ENCODE assay signal across 8 cellular contexts in genomic region chrX:19990225-19990518, GRCh38. TPM values are rescaled to one million over a fixed set of nuclear protein-coding genes. Genes with fewer than 3 reads are reported as not detected.
A peak's percentile ranks its signal among the peaks of the same experiment; 100 is the strongest.
DNase-seq lines count a peak whose midpoint lies in the region; ATAC-seq and TF ChIP-seq lines count a peak whose summit lies in the region.

No MANE protein-coding gene starts in this region.

- H3K27me3 Mint-ChIP-seq in CD14-positive monocyte (ENCODE audit: low read depth in 3 of 3): peaks cover 0 to 21% (median 0%) of the 10 kb centered on the region in 3 donors
- H3K27me3 Mint-ChIP-seq in activated naive CD8-positive, alpha-beta T cell treated with anti-CD3 and anti-CD28 coated beads, Interleukin-2, amount 10 ng/mL, durations not matched to agents 7 days and 5 days: no peaks in the 10 kb centered on the region
- no peaks in the 10 kb centered on the region for H3K27me3 Mint-ChIP-seq in stimulated activated memory B cell treated with anti-CD40 and anti-IgM and Interleukin-4, amounts not matched to agents 10 μg/mL and 1 μg/mL and 100 μg/mL, for 72 hours

- peaks cover 0 to 6% (median 0%) of the 10 kb centered on the region in 7 donors for H3K9me3 Mint-ChIP-seq in CD14-positive monocyte
- no peaks in the 10 kb centered on the region for H3K9me3 Mint-ChIP-seq in activated naive CD8-positive, alpha-beta T cell treated with anti-CD3 and anti-CD28 coated beads, Interleukin-2, amount 10 ng/mL, durations not matched to agents 7 days and 5 days
- no peaks in the 10 kb centered on the region for H3K9me3 Mint-ChIP-seq in stimulated activated memory B cell treated with anti-CD40 and anti-IgM and Interleukin-4, amounts not matched to agents 10 μg/mL and 1 μg/mL and 100 μg/mL, for 72 hours

- POLR2A ChIA-PET in activated naive CD8-positive, alpha-beta T cell treated with anti-CD3 and anti-CD28 coated beads, Interleukin-2, amount 10 ng/mL, durations not matched to agents 7 days and 5 days (lab: Charles Lee): no interaction called here

- peak; percentile 22 for ATAC-seq in GM19324 (IDR thresholded peaks at IDR 0.05; ENCODE audit: low FRiP score, unreplicated experiment)
- ATAC-seq in HG03378 (IDR thresholded peaks at IDR 0.05; ENCODE audit: unreplicated experiment): peak; percentile 17
- ATAC-seq in activated naive CD8-positive, alpha-beta T cell treated with anti-CD3 and anti-CD28 coated beads, Interleukin-2, amount 10 ng/mL, durations not matched to agents 7 days and 5 days (ENCODE audit: low read depth): peak; percentile 7
- peak; percentile 51 for ATAC-seq in stimulated activated memory B cell treated with anti-CD40 and anti-IgM and Interleukin-4, amounts not matched to agents 10 μg/mL and 1 μg/mL and 100 μg/mL, for 72 hours

- TF ChIP-seq CTCF in CD14-positive monocyte (IDR thresholded peaks at IDR 0.05): no peak

- intact Hi-C loops in CD14-positive monocyte (cut with micrococcal nuclease): loop anchor here in 1 of 2 donors (10.0 kb wide), 1 partner anchor 85 kb away; no protein-coding TSS in a partner anchor

- DNase-seq in CD14-positive monocyte (ENCODE audit: low spot score) (no peak), DMS114 treated with DMSO at 0.1 percent for 48 hours (lab: John Stamatoyannopoulos, UW; ENCODE audit: unreplicated experiment) (no peak)
- no peak for DNase-seq in activated naive CD8-positive, alpha-beta T cell treated with anti-CD3 and anti-CD28 coated beads, Interleukin-2, amount 10 ng/mL, durations not matched to agents 7 days and 5 days
- no peak for DNase-seq in stimulated activated CD4-positive, alpha-beta T cell treated with anti-CD3 and anti-CD28 coated beads, Interleukin-15, amount 100 ng/mL, for 24 hours

- H3K4me1 Mint-ChIP-seq in CD14-positive monocyte: peaks cover 12% of the 10 kb centered on the region
- H3K4me1 Mint-ChIP-seq in activated naive CD8-positive, alpha-beta T cell treated with anti-CD3 and anti-CD28 coated beads, Interleukin-2, amount 10 ng/mL, durations not matched to agents 7 days and 5 days: peaks cover 9% of the 10 kb centered on the region
- peaks cover 8% of the 10 kb centered on the region for H3K4me1 Mint-ChIP-seq in stimulated activated memory B cell treated with anti-CD40 and anti-IgM and Interleukin-4, amounts not matched to agents 10 μg/mL and 1 μg/mL and 100 μg/mL, for 72 hours

- peak overlapping the region; percentile 60 for H3K4me3 ChIP-seq in iPS-11a (ENCODE audit: low read depth, low read length)

- H3K4me3 Mint-ChIP-seq in CD14-positive monocyte: peak overlapping the region; percentile 80 to 91
- peak overlapping the region; percentile 89 for H3K4me3 Mint-ChIP-seq in activated naive CD8-positive, alpha-beta T cell treated with anti-CD3 and anti-CD28 coated beads, Interleukin-2, amount 10 ng/mL, durations not matched to agents 7 days and 5 days
- peak overlapping the region; percentile 86 for H3K4me3 Mint-ChIP-seq in stimulated activated memory B cell treated with anti-CD40 and anti-IgM and Interleukin-4, amounts not matched to agents 10 μg/mL and 1 μg/mL and 100 μg/mL, for 72 hours

- peak overlapping the region in 5 of 7 donors; percentile 26 to 80 (median 74) for H3K27ac Mint-ChIP-seq in CD14-positive monocyte
- peak overlapping the region; percentile 61 for H3K27ac Mint-ChIP-seq in activated naive CD8-positive, alpha-beta T cell treated with anti-CD3 and anti-CD28 coated beads, Interleukin-2, amount 10 ng/mL, durations not matched to agents 7 days and 5 days
- H3K27ac Mint-ChIP-seq in stimulated activated memory B cell treated with anti-CD40 and anti-IgM and Interleukin-4, amounts not matched to agents 10 μg/mL and 1 μg/mL and 100 μg/mL, for 72 hours: peak overlapping the region; percentile 57

- peaks cover 0 to 7% of the 10 kb centered on the region in 2 donors for H3K36me3 Mint-ChIP-seq in CD14-positive monocyte
- H3K36me3 Mint-ChIP-seq in activated naive CD8-positive, alpha-beta T cell treated with anti-CD3 and anti-CD28 coated beads, Interleukin-2, amount 10 ng/mL, durations not matched to agents 7 days and 5 days: peaks cover 6% of the 10 kb centered on the region
- no peaks in the 10 kb centered on the region for H3K36me3 Mint-ChIP-seq in stimulated activated memory B cell treated with anti-CD40 and anti-IgM and Interleukin-4, amounts not matched to agents 10 μg/mL and 1 μg/mL and 100 μg/mL, for 72 hours

RNA-seq across cellular contexts. Expression of gene BCLAF3, which starts 0.7 kb away (rescaled TPM):
- 1 to 10 TPM in 1 of 2 donors, under 1 TPM in 1; 0.87 to 1.1 TPM for polyA plus RNA-seq in CD14-positive monocyte
- 1 to 10 TPM; 8.0 to 8.9 TPM for total RNA-seq in activated naive CD8-positive, alpha-beta T cell treated with anti-CD3 and anti-CD28 coated beads, Interleukin-2, amount 10 ng/mL, durations not matched to agents 7 days and 5 days
